Comparison of ENCODE assay signal across 18 cellular contexts in the genomic region with DNA sequence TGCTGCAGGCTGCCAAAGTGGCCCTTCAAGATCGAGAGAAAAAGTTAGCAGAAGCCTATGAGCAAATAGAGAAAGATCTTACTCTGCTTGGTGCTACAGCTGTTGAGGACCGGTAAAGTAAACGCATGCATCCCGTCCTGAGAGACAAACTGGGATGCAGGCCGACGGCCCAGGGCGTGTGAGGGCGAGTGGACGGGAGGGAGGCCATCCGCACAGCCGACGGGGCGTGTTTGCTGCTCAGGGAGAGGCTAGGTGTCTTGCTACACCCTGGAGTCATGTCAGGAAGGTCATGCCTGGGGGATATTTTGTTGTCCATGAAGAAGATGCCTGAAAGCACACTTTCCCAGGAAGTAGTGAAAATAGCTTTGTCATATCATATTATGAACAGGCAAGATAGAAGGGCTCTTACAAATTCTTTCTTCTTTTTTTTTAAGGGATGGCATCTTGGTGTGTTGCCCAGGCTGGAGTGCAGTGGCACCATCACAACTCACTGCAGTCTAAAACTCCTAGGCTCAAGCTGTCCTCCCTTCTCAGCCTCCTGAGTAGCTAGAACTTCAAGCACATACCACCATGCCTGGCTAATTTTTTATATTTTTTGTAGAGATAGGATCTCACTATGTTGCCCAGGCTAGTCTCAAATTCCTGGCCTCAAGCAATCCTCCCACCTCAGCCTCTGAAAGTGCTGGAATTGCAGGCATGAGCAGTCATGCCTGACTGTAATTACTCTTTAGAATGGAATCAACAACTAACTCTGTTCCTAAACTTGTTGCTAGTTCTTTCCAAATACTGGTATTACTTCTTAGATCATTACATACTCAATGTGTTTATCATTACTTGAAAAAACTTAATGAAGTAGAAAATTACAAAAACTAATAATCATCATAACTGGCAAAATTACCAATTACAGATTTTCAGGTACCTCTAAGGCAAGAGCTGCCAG.
"Had no signal": no experiment of that assay in that cellular context is flagged by ENCODE, and none has a peak within 500 bp of the region (broad histone marks: within the 10 kb centered on the region; RNA-seq: fewer than 3 reads in every experiment).

No MANE protein-coding gene starts in this region.

- H3K9me3 Mint-ChIP-seq: activated naive CD4-positive, alpha-beta T cell treated with anti-CD3 and anti-CD28 coated beads, Interleukin-2, amount 10 ng/mL, durations not matched to agents 7 days and 5 days; activated T-cell treated with anti-CD3 and anti-CD28 coated beads, Interleukin-2, amount 50 U/mL, for 24 hours; dendritic cell treated with granulocyte-macrophage colony-stimulating factor and Interleukin-4, amounts not matched to agents 40 ng/mL and 50 ng/mL, for 4 days had no signal

- H3K27me3 Mint-ChIP-seq: activated CD4-positive, alpha-beta T cell treated with anti-CD3 and anti-CD28 coated beads, Interleukin-2, amount 10 ng/mL, durations not matched to agents 24 days and 14 days; activated naive CD4-positive, alpha-beta T cell treated with anti-CD3 and anti-CD28 coated beads, Interleukin-2, amount 10 ng/mL, durations not matched to agents 7 days and 5 days; activated T-cell treated with anti-CD3 and anti-CD28 coated beads, Interleukin-2, amount 50 U/mL, for 24 hours; dendritic cell treated with granulocyte-macrophage colony-stimulating factor and Interleukin-4, amounts not matched to agents 40 ng/mL and 50 ng/mL, for 4 days had no signal

- FAIRE-seq: islet of Langerhans, small intestine had no signal

- H3K4me1 ChIP-seq: psoas muscle had no signal

- H3K27ac Mint-ChIP-seq: activated CD4-positive, alpha-beta T cell treated with anti-CD3 and anti-CD28 coated beads, Interleukin-2, amount 10 ng/mL, durations not matched to agents 24 days and 14 days; activated CD8-positive, alpha-beta T cell treated with anti-CD3 and anti-CD28 coated beads, Interleukin-2, amount 10 ng/mL, durations not matched to agents 7 days and 5 days; activated T-cell treated with anti-CD3 and anti-CD28 coated beads, Interleukin-2, amount 50 U/mL, for 24 hours; activated T-helper 2 cell treated with anti-CD3 and anti-CD28 coated beads, Interferon-gamma antibody, Interleukin-2, Interleukin-4, amounts not matched to agents 10 μg/mL and 5 μg/mL and 100 μg/mL, durations not matched to agents 14 hours and 24 hours and 36 hours; dendritic cell treated with granulocyte-macrophage colony-stimulating factor and Interleukin-4, amounts not matched to agents 40 ng/mL and 50 ng/mL, for 4 days had no signal

- ATAC-seq: activated CD8-positive, alpha-beta T cell treated with anti-CD3 and anti-CD28 coated beads, Interleukin-2, amount 10 ng/mL, durations not matched to agents 7 days and 5 days; left lobe of liver; psoas muscle; right cardiac atrium had no signal

- H3K4me3 Mint-ChIP-seq: activated CD4-positive, alpha-beta T cell treated with anti-CD3 and anti-CD28 coated beads, Interleukin-2, amount 10 ng/mL, durations not matched to agents 24 days and 14 days; activated CD8-positive, alpha-beta T cell treated with anti-CD3 and anti-CD28 coated beads, Interleukin-2, amount 10 ng/mL, durations not matched to agents 7 days and 5 days; activated naive CD4-positive, alpha-beta T cell treated with anti-CD3 and anti-CD28 coated beads, Interleukin-2, amount 10 ng/mL, durations not matched to agents 7 days and 5 days; activated T-cell treated with anti-CD3 and anti-CD28 coated beads, Interleukin-2, amount 50 U/mL, for 24 hours; dendritic cell treated with granulocyte-macrophage colony-stimulating factor and Interleukin-4, amounts not matched to agents 40 ng/mL and 50 ng/mL, for 4 days had no signal

- H3K4me3 ChIP-seq: psoas muscle had no signal

- H3K27ac ChIP-seq: psoas muscle had no signal

- DNase-seq: activated CD4-positive, alpha-beta T cell treated with anti-CD3 and anti-CD28 coated beads, Interleukin-2, amount 10 ng/mL, durations not matched to agents 24 days and 14 days; activated CD8-positive, alpha-beta T cell treated with anti-CD3 and anti-CD28 coated beads, Interleukin-2, amount 10 ng/mL, durations not matched to agents 7 days and 5 days; activated naive CD4-positive, alpha-beta T cell treated with anti-CD3 and anti-CD28 coated beads, Interleukin-2, amount 10 ng/mL, durations not matched to agents 7 days and 5 days; activated T-cell treated with anti-CD3 and anti-CD28 coated beads, Interleukin-2, amount 50 U/mL, for 24 hours; effector CD8-positive, alpha-beta T cell; foreskin melanocyte; glutamatergic neuron; hippocampal formation; psoas muscle; right cardiac atrium; small intestine; stimulated activated CD4-positive, alpha-beta T cell treated with anti-CD3 and anti-CD28 coated beads, Interleukin-4, amount 100 ng/mL, for 24 hours; stimulated activated naive CD4-positive, alpha-beta T cell; T1000 had no signal

- H3K4me1 Mint-ChIP-seq: activated naive CD4-positive, alpha-beta T cell treated with anti-CD3 and anti-CD28 coated beads, Interleukin-2, amount 10 ng/mL, durations not matched to agents 7 days and 5 days had no signal
